ENCODE assay signal across 14 cellular contexts in genomic region chr3:11554236-11554610, GRCh38.
DNase-seq lines count a peak whose midpoint lies in the region; ATAC-seq and TF ChIP-seq lines count a peak whose summit lies in the region.
"Had no signal": no experiment of that assay in that cellular context is flagged by ENCODE, and none has a peak within 500 bp of the region (broad histone marks: within the 10 kb centered on the region; RNA-seq: fewer than 3 reads in every experiment).

No MANE protein-coding gene starts in this region.

- WGBS in thymus: 98% methylated on average over 3 of the region's 3 CpGs

- H3K27me3 Mint-ChIP-seq in activated CD4-positive, alpha-beta T cell treated with anti-CD3 and anti-CD28 coated beads, Interleukin-2, amount 10 ng/mL, durations not matched to agents 24 days and 14 days: no peaks in the 10 kb centered on the region

- H3K79me2 ChIP-seq in osteoblast (ENCODE audit: insufficient read depth, low read length): peaks cover 46% of the 10 kb centered on the region

- H3K9me3 Mint-ChIP-seq in activated CD4-positive, alpha-beta T cell treated with anti-CD3 and anti-CD28 coated beads, Interleukin-2, amount 10 ng/mL, durations not matched to agents 24 days and 14 days: no peaks in the 10 kb centered on the region
- H3K9me3 Mint-ChIP-seq: activated T-helper 2 cell treated with anti-CD3 and anti-CD28 coated beads, Interferon-gamma antibody, Interleukin-2, Interleukin-4, amounts not matched to agents 10 μg/mL and 5 μg/mL and 100 μg/mL, durations not matched to agents 14 hours and 24 hours and 36 hours had no signal

- H3K27me3 ChIP-seq in NT2/D1 (ENCODE audit: insufficient read depth, insufficient read length) (no peaks in the 10 kb centered on the region), osteoblast (ENCODE audit: insufficient read depth, low read length) (no peaks in the 10 kb centered on the region), thymus (ENCODE audit: control insufficient read depth, insufficient read depth) (no peaks in the 10 kb centered on the region)
- H3K27me3 ChIP-seq: left lung had no signal

- peaks cover 20% of the 10 kb centered on the region for H4K20me1 ChIP-seq in osteoblast (ENCODE audit: insufficient read depth, low read length)

- H3K27ac ChIP-seq in coronary artery (peak overlapping the region; percentile 80 to 85), osteoblast (ENCODE audit: low read depth, low read length) (peak overlapping the region; percentile 39), thymus (ENCODE audit: low read depth) (peak overlapping the region; percentile 53)

- no peak overlapping the region for H3K4me3 Mint-ChIP-seq in activated CD4-positive, alpha-beta T cell treated with anti-CD3 and anti-CD28 coated beads, Interleukin-2, amount 10 ng/mL, durations not matched to agents 24 days and 14 days

- H3K9me3 ChIP-seq in NT2/D1 (ENCODE audit: insufficient read depth, low read length) (no peaks in the 10 kb centered on the region), osteoblast (ENCODE audit: low read depth, low read length) (no peaks in the 10 kb centered on the region), thymus (ENCODE audit: control insufficient read depth) (no peaks in the 10 kb centered on the region)
- H3K9me3 ChIP-seq: left lung had no signal

- H3K36me3 Mint-ChIP-seq in activated CD4-positive, alpha-beta T cell treated with anti-CD3 and anti-CD28 coated beads, Interleukin-2, amount 10 ng/mL, durations not matched to agents 24 days and 14 days (ENCODE audit: low read depth): peaks cover 23% of the 10 kb centered on the region

- no peak for DNase-seq in NT2/D1 (ENCODE audit: low read depth, low spot score)
- DNase-seq in coronary artery (ENCODE audit: low spot score): no peak
- no peak for DNase-seq in osteoblast (ENCODE audit: insufficient read length, low spot score, missing footprints)
- no peak for DNase-seq in activated CD4-positive, alpha-beta T cell treated with anti-CD3 and anti-CD28 coated beads, Interleukin-2, amount 10 ng/mL, durations not matched to agents 24 days and 14 days
- DNase-seq in kidney glomerular epithelial cell (lab: John Stamatoyannopoulos, UW): no peak
- DNase-seq in RKO (ENCODE audit: low spot score): no peak
- DNase-seq: AML-193, DMS 273 treated with DMSO at 0.1 percent for 48 hours, NCI-H1092, NCI-H748 treated with DMSO at 0.1 percent for 48 hours had no signal

- H3K4me1 ChIP-seq in NT2/D1 (ENCODE audit: insufficient read depth, insufficient read length) (peaks cover 28% of the 10 kb centered on the region), osteoblast (ENCODE audit: insufficient read depth, low read length) (peaks cover 40% of the 10 kb centered on the region), thymus (ENCODE audit: control insufficient read depth, insufficient read depth, low read length) (no peaks in the 10 kb centered on the region)

- TF ChIP-seq CTCF in coronary artery (IDR thresholded peaks at IDR 0.05) (no peak), osteoblast (IDR thresholded peaks at IDR 0.05; ENCODE audit: extremely low read depth, low read depth, low read length) (no peak)

- no peak for ATAC-seq in GM21526 (IDR thresholded peaks at IDR 0.05; ENCODE audit: low FRiP score, unreplicated experiment)

- intact Hi-C loops in activated CD4-positive, alpha-beta T cell treated with anti-CD3 and anti-CD28 coated beads, Interleukin-2, amount 10 ng/mL, durations not matched to agents 24 days and 14 days (cut with micrococcal nuclease): no loop called here

- no peak overlapping the region for H3K4me2 ChIP-seq in osteoblast (ENCODE audit: insufficient read depth, low read length)

- no peak overlapping the region for H3K27ac Mint-ChIP-seq in activated CD4-positive, alpha-beta T cell treated with anti-CD3 and anti-CD28 coated beads, Interleukin-2, amount 10 ng/mL, durations not matched to agents 24 days and 14 days
- H3K27ac Mint-ChIP-seq: activated T-helper 2 cell treated with anti-CD3 and anti-CD28 coated beads, Interferon-gamma antibody, Interleukin-2, Interleukin-4, amounts not matched to agents 10 μg/mL and 5 μg/mL and 100 μg/mL, durations not matched to agents 14 hours and 24 hours and 36 hours had no signal

- H3K36me3 ChIP-seq in NT2/D1 (ENCODE audit: insufficient read depth, insufficient read length, low read length): peaks cover 57% of the 10 kb centered on the region
- peaks cover 32% of the 10 kb centered on the region for H3K36me3 ChIP-seq in osteoblast (ENCODE audit: insufficient read depth, low read length)
- H3K36me3 ChIP-seq in thymus (ENCODE audit: control insufficient read depth, insufficient read depth): peaks cover 46% of the 10 kb centered on the region

- peaks cover 7% of the 10 kb centered on the region for H3K4me1 Mint-ChIP-seq in activated CD4-positive, alpha-beta T cell treated with anti-CD3 and anti-CD28 coated beads, Interleukin-2, amount 10 ng/mL, durations not matched to agents 24 days and 14 days

- H3K4me3 ChIP-seq in NT2/D1 (ENCODE audit: insufficient read length, low read depth) (peak overlapping the region; percentile 2), coronary artery (peak overlapping the region; percentile 23), osteoblast (ENCODE audit: insufficient read depth, low read length) (no peak overlapping the region), thymus (ENCODE audit: low read length) (no peak overlapping the region)
- H3K4me3 ChIP-seq: left lung had no signal

- H2AFZ ChIP-seq in osteoblast (ENCODE audit: low read length): no peak overlapping the region

- H3K9ac ChIP-seq in NT2/D1 (ENCODE audit: insufficient read length, low read depth): no peak overlapping the region

Comparison
In these comparisons a context has a peak if more than half of its experiments do, and no peak if none do; other contexts are left out.
1. H3K4me3 ChIP-seq: peak in NT2/D1 (single experiment) and coronary artery (single experiment); none in osteoblast (single experiment) and thymus (single experiment).
2. Peak in every context shown above with its lines, with median percentiles within 50 percentile points of each other: H3K27ac ChIP-seq.